Comparison of ENCODE assay signal across 2 cellular contexts in genomic region chr13:81350056-81350455, GRCh38.
TF ChIP-seq lines count a peak whose summit lies in the region.

No MANE protein-coding gene starts in this region.

TF ChIP-seq in HepG2, 621 proteins besides CTCF, POLR2A, EP300 and RAD21 (continued from another document):
- peak in 1 of 2 experiments; percentile 81; a peak in 3 of 4 replicates for TF ChIP-seq MAFK (conservative IDR thresholded peaks at IDR 0.05 in 1 of 2, IDR thresholded peaks at IDR 0.05 in 1 of 2; ENCODE audit: low read length in 2 of 2)
- no peak for TF ChIP-seq SOX13 (IDR thresholded peaks at IDR 0.05)
- no peak for TF ChIP-seq SOX13 (CRISPR knock-in tag; conservative IDR thresholded peaks at IDR 0.05 in 1 of 2, IDR thresholded peaks at IDR 0.05 in 1 of 2)

TF ChIP-seq in IMR-90, 13 proteins besides CTCF, POLR2A, EP300 and RAD21 (continued from another document):
- TF ChIP-seq SMC3 (IDR thresholded peaks at IDR 0.05; ENCODE audit: low read depth, low read length) (no peak), CEBPB (IDR thresholded peaks at IDR 0.05; ENCODE audit: low read depth, low read length) (no peak)
